In genomic region chr1:17717595-17717994, GRCh38 we compare ENCODE assay signal across 21 cellular contexts. TPM values are rescaled to one million over a fixed set of nuclear protein-coding genes. Genes with fewer than 3 reads are reported as not detected.
"Had no signal": no experiment of that assay in that cellular context is flagged by ENCODE, and none has a peak within 500 bp of the region (broad histone marks: within the 10 kb centered on the region; RNA-seq: fewer than 3 reads in every experiment).

No MANE protein-coding gene starts in this region.

- H3K9me3 Mint-ChIP-seq: activated naive CD4-positive, alpha-beta T cell treated with anti-CD3 and anti-CD28 coated beads, Interleukin-2, amount 10 ng/mL, durations not matched to agents 7 days and 5 days; activated T-helper 2 cell treated with anti-CD3 and anti-CD28 coated beads, Interferon-gamma antibody, Interleukin-2, Interleukin-4, amounts not matched to agents 10 μg/mL and 5 μg/mL and 100 μg/mL, durations not matched to agents 14 hours and 24 hours and 36 hours; dendritic cell treated with granulocyte-macrophage colony-stimulating factor and Interleukin-4, amounts not matched to agents 40 ng/mL and 50 ng/mL, for 4 days; effector memory CD8-positive, alpha-beta T cell; stimulated activated naive B cell treated with anti-CD40 and anti-IgM and Interleukin-4, amounts not matched to agents 10 μg/mL and 1 μg/mL and 100 μg/mL, for 72 hours had no signal

- DNase-seq: activated CD4-positive, alpha-beta T cell treated with anti-CD3 and anti-CD28 coated beads, Interleukin-2, amount 50 U/mL, for 4 hours; activated CD4-positive, CD25-positive, alpha-beta regulatory T cell treated with anti-CD3 and anti-CD28 coated beads, Interleukin-2, amount 50 U/mL, for 72 hours; activated naive CD4-positive, alpha-beta T cell treated with anti-CD3 and anti-CD28 coated beads, Interleukin-2, amount 10 ng/mL, durations not matched to agents 7 days and 5 days; cerebellar nuclear complex; effector memory CD8-positive, alpha-beta T cell; gastrocnemius medialis; heart right ventricle; left lung; mammary epithelial cell; stimulated activated CD4-positive, alpha-beta T cell treated with anti-CD3 and anti-CD28 coated beads, Interleukin-4, amount 100 ng/mL, for 1 hour; stimulated activated naive B cell treated with anti-CD40 and anti-IgM and Interleukin-4, amounts not matched to agents 10 μg/mL and 1 μg/mL and 100 μg/mL, for 72 hours; T-helper 9 cell; tibial artery; uterus had no signal

- ATAC-seq: effector memory CD8-positive, alpha-beta T cell; gastrocnemius medialis; heart right ventricle; left lung; stimulated activated naive B cell treated with anti-CD40 and anti-IgM and Interleukin-4, amounts not matched to agents 10 μg/mL and 1 μg/mL and 100 μg/mL, for 72 hours had no signal

- H3K27ac Mint-ChIP-seq: activated naive CD4-positive, alpha-beta T cell treated with anti-CD3 and anti-CD28 coated beads, Interleukin-2, amount 10 ng/mL, durations not matched to agents 7 days and 5 days; activated T-helper 2 cell treated with anti-CD3 and anti-CD28 coated beads, Interferon-gamma antibody, Interleukin-2, Interleukin-4, amounts not matched to agents 10 μg/mL and 5 μg/mL and 100 μg/mL, durations not matched to agents 14 hours and 24 hours and 36 hours; dendritic cell treated with granulocyte-macrophage colony-stimulating factor and Interleukin-4, amounts not matched to agents 40 ng/mL and 50 ng/mL, for 4 days had no signal

- H3K36me3 ChIP-seq: ascending aorta, breast epithelium, gastrocnemius medialis, heart right ventricle, left lung, neutrophil, tibial artery, uterus had no signal

- H3K4me1 ChIP-seq: ascending aorta, breast epithelium, gastrocnemius medialis, heart right ventricle, left lung, tibial artery, uterus had no signal

- H3K4me3 Mint-ChIP-seq: activated naive CD4-positive, alpha-beta T cell treated with anti-CD3 and anti-CD28 coated beads, Interleukin-2, amount 10 ng/mL, durations not matched to agents 7 days and 5 days; dendritic cell treated with granulocyte-macrophage colony-stimulating factor and Interleukin-4, amounts not matched to agents 40 ng/mL and 50 ng/mL, for 4 days; effector memory CD8-positive, alpha-beta T cell; stimulated activated naive B cell treated with anti-CD40 and anti-IgM and Interleukin-4, amounts not matched to agents 10 μg/mL and 1 μg/mL and 100 μg/mL, for 72 hours had no signal

- H3K4me3 ChIP-seq: ascending aorta, breast epithelium, gastrocnemius medialis, heart right ventricle, left lung, tibial artery, uterus had no signal

- H3K9me3 ChIP-seq: ascending aorta, breast epithelium, gastrocnemius medialis, heart right ventricle, left lung, neutrophil, tibial artery, uterus had no signal

- H3K4me1 Mint-ChIP-seq: activated naive CD4-positive, alpha-beta T cell treated with anti-CD3 and anti-CD28 coated beads, Interleukin-2, amount 10 ng/mL, durations not matched to agents 7 days and 5 days; stimulated activated naive B cell treated with anti-CD40 and anti-IgM and Interleukin-4, amounts not matched to agents 10 μg/mL and 1 μg/mL and 100 μg/mL, for 72 hours had no signal

- H3K27ac ChIP-seq: ascending aorta, breast epithelium, epithelial cell of prostate, gastrocnemius medialis, heart right ventricle, left lung, neutrophil, tibial artery, uterus had no signal

- H3K36me3 Mint-ChIP-seq: activated naive CD4-positive, alpha-beta T cell treated with anti-CD3 and anti-CD28 coated beads, Interleukin-2, amount 10 ng/mL, durations not matched to agents 7 days and 5 days; stimulated activated naive B cell treated with anti-CD40 and anti-IgM and Interleukin-4, amounts not matched to agents 10 μg/mL and 1 μg/mL and 100 μg/mL, for 72 hours had no signal

RNA-seq across cellular contexts. Expression of gene ACTL8, which starts 37.5 kb away (rescaled TPM):
- total RNA-seq: activated T-helper 2 cell treated with anti-CD3 and anti-CD28 coated beads, Interferon-gamma antibody, Interleukin-2, Interleukin-4, amounts not matched to agents 10 μg/mL and 5 μg/mL and 100 μg/mL, durations not matched to agents 14 hours and 24 hours and 36 hours; ascending aorta; breast epithelium; gastrocnemius medialis; heart right ventricle; left lung; mammary epithelial cell; skeletal muscle tissue; uterus had no signal
